Comparison of ENCODE assay signal across 14 cellular contexts in genomic region chr12:98388126-98388525, GRCh38.
"Had no signal": no experiment of that assay in that cellular context is flagged by ENCODE, and none has a peak within 500 bp of the region (broad histone marks: within the 10 kb centered on the region; RNA-seq: fewer than 3 reads in every experiment).

No MANE protein-coding gene starts in this region.

- H3K27me3 ChIP-seq: thyroid gland had no signal

- H3K9me3 ChIP-seq: gastrocnemius medialis, left lung, thyroid gland had no signal

- ATAC-seq: esophagus mucosa; gastrocnemius medialis; left lung; stimulated activated naive B cell treated with anti-CD40 and anti-IgM and Interleukin-4, amounts not matched to agents 10 μg/mL and 1 μg/mL and 100 μg/mL, for 72 hours had no signal

- H3K4me3 ChIP-seq: gastrocnemius medialis, left lung, thyroid gland had no signal

- H3K36me3 ChIP-seq: gastrocnemius medialis, left lung, thyroid gland had no signal

- H3K4me1 ChIP-seq: gastrocnemius medialis, left lung, thyroid gland had no signal

- DNase-seq: activated CD4-positive, alpha-beta T cell treated with anti-CD3 and anti-CD28 coated beads, Interleukin-2, amount 50 U/mL, for 48 hours; activated gamma-delta T cell treated with Interleukin-2 at 50 U/mL for 16 hours; effector CD8-positive, alpha-beta T cell; gastrocnemius medialis; head of caudate nucleus; left lung; mammary epithelial cell; midbrain; nephron progenitor cell; nucleus accumbens; posterior cingulate gyrus; stimulated activated naive B cell treated with anti-CD40 and anti-IgM and Interleukin-4, amounts not matched to agents 10 μg/mL and 1 μg/mL and 100 μg/mL, for 72 hours; thyroid gland had no signal
